Comparison of ENCODE assay signal across 1 cellular context in genomic region chr4:77332696-77333270, GRCh38.
TF ChIP-seq lines count a peak whose summit lies in the region.

No MANE protein-coding gene starts in this region.

TF ChIP-seq in H1, 55 proteins besides CTCF, POLR2A, EP300 and RAD21:
- peak; percentile 52 for TF ChIP-seq MAX (IDR thresholded peaks at IDR 0.05)
- TF ChIP-seq CBX8 (IDR thresholded peaks at IDR 0.05; ENCODE audit: borderline replicate concordance, low read depth, low read length), result no peak
- TF ChIP-seq SIX5 (IDR thresholded peaks at IDR 0.05; ENCODE audit: low read depth, low read length), result no peak
- TF ChIP-seq SP1 (IDR thresholded peaks at IDR 0.05; ENCODE audit: low read depth, low read length), result 0 out of 2 replicates have a peak, but pooled peaks have one; percentile 8
- TF ChIP-seq CREB1 (IDR thresholded peaks at IDR 0.05), result no peak
- peak; percentile 54; the same call in 1 of the 2 replicates for TF ChIP-seq E2F6 (IDR thresholded peaks at IDR 0.05)
- TF ChIP-seq SRF (IDR thresholded peaks at IDR 0.05; ENCODE audit: low read depth, low read length), result peak; percentile 45; the same call in 1 of the 2 replicates
- TF ChIP-seq KDM1A (IDR thresholded peaks at IDR 0.05; ENCODE audit: borderline replicate concordance, low read length), result no peak
